8 cellular contexts compared by ENCODE assay signal in genomic region chr6:2634151-2634964, GRCh38.
DNase-seq lines count a peak whose midpoint lies in the region; ATAC-seq and TF ChIP-seq lines count a peak whose summit lies in the region.

No MANE protein-coding gene starts in this region.

- no peaks in the 10 kb centered on the region for H3K36me3 ChIP-seq in lung (ENCODE audit: control insufficient read depth in 2 of 2, insufficient read depth in 2 of 2, low read length in 2 of 2)

- H3K27me3 Mint-ChIP-seq in activated CD8-positive, alpha-beta T cell treated with anti-CD3 and anti-CD28 coated beads for 36 hours = peaks cover 3% of the 10 kb centered on the region

- CTCF ChIA-PET in activated CD8-positive, alpha-beta T cell treated with anti-CD3 and anti-CD28 coated beads for 36 hours (lab: Charles Lee) = interaction anchor here (0.6 to 4.6 kb wide), 87 partner anchors 9 to 1107 kb away, joined by 3 to 53 read pairs (median 4); partner anchors contain the start of gene MYLK4

- peaks cover 9% of the 10 kb centered on the region for H3K4me1 Mint-ChIP-seq in activated CD8-positive, alpha-beta T cell treated with anti-CD3 and anti-CD28 coated beads for 36 hours (ENCODE audit: low read depth)

- TF ChIP-seq CTCF in 22Rv1 (IDR thresholded peaks at IDR 0.05) = peak; percentile 98
- peak; percentile 99 for TF ChIP-seq CTCF in activated CD8-positive, alpha-beta T cell treated with anti-CD3 and anti-CD28 coated beads for 36 hours (IDR thresholded peaks at IDR 0.05)
- TF ChIP-seq CTCF in lung (IDR thresholded peaks at IDR 0.05; ENCODE audit: control extremely low read depth, extremely low read depth) = peak; percentile 96

- H3K4me1 ChIP-seq in lung (ENCODE audit: control insufficient read depth in 2 of 2, insufficient read depth in 2 of 2, low read length in 2 of 2) = peaks cover 3 to 4% of the 10 kb centered on the region in 2 donors

- H3K27ac ChIP-seq in 22Rv1 (no peak overlapping the region), lung (ENCODE audit: low read depth in 1 of 2, low read length in 1 of 2) (peak overlapping the region; percentile 49 to 65)

- H3K4me3 Mint-ChIP-seq in activated CD8-positive, alpha-beta T cell treated with anti-CD3 and anti-CD28 coated beads for 36 hours = peak overlapping the region; percentile 56

- intact Hi-C loops in activated CD8-positive, alpha-beta T cell treated with anti-CD3 and anti-CD28 coated beads for 36 hours (cut with micrococcal nuclease) = loop anchor here (2.0 to 10.0 kb wide), 2 partner anchors 180 to 1038 kb away; no protein-coding TSS in a partner anchor

- no peaks in the 10 kb centered on the region for H3K9me3 Mint-ChIP-seq in activated CD8-positive, alpha-beta T cell treated with anti-CD3 and anti-CD28 coated beads for 36 hours

- peak; percentile 86 for ATAC-seq in GM18505 (IDR thresholded peaks at IDR 0.05; ENCODE audit: unreplicated experiment)
- ATAC-seq in HG03469 (IDR thresholded peaks at IDR 0.05; ENCODE audit: unreplicated experiment) = peak; percentile 72
- ATAC-seq in activated CD8-positive, alpha-beta T cell treated with anti-CD3 and anti-CD28 coated beads for 36 hours = peak; percentile 98
- ATAC-seq in lung (ENCODE audit: insufficient read depth, low FRiP score) = peak; percentile 90

- peak overlapping the region; percentile 32 for H3K27ac Mint-ChIP-seq in activated CD8-positive, alpha-beta T cell treated with anti-CD3 and anti-CD28 coated beads for 36 hours

- H3K36me3 Mint-ChIP-seq in activated CD8-positive, alpha-beta T cell treated with anti-CD3 and anti-CD28 coated beads for 36 hours (ENCODE audit: low read depth) = no peaks in the 10 kb centered on the region

- POLR2A ChIA-PET in activated CD8-positive, alpha-beta T cell treated with anti-CD3 and anti-CD28 coated beads for 36 hours (lab: Charles Lee) = interaction anchor here (1.8 kb wide), 1 partner anchor 132 kb away, joined by 5 read pairs; the partner anchor contains the start of gene WRNIP1

- H3K27me3 ChIP-seq in lung (ENCODE audit: control insufficient read depth, insufficient read depth) = no peaks in the 10 kb centered on the region

- WGBS in lung, 2 donors = 1 to 3% methylated on average over 59 to 65 of the region's 65 CpGs

- H3K4me3 ChIP-seq in lung = peak overlapping the region; percentile 30

- TF ChIP-seq POLR2A in GM18505 (IDR thresholded peaks at IDR 0.05; ENCODE audit: borderline replicate concordance, extremely low read depth, insufficient read depth, insufficient read length) = no peak

- DNase-seq in NCI-H748 treated with DMSO at 0.1 percent for 48 hours (lab: John Stamatoyannopoulos, UW) = peak; percentile 89
- DNase-seq in activated CD8-positive, alpha-beta T cell treated with anti-CD3 and anti-CD28 coated beads for 36 hours = peak; percentile 84
- DNase-seq in effector CD4-positive, alpha-beta T cell = peak; percentile 75
- DNase-seq in lung (ENCODE audit: low spot score) = peak; percentile 84
- peak; percentile 77 to 85 for DNase-seq in stimulated activated CD4-positive, alpha-beta T cell treated with anti-CD3 and anti-CD28 coated beads, Interleukin-4, amount 100 ng/mL, for 48 hours (ENCODE audit: low read depth in 2 of 2)

- no peaks in the 10 kb centered on the region for H3K9me3 ChIP-seq in lung (ENCODE audit: control insufficient read depth in 2 of 2, insufficient read depth in 1 of 2, low read length in 1 of 2)
